ENCODE assay signal across 33 cellular contexts in genomic region chr7:114860196-114860595, GRCh38.
"Had no signal": no experiment of that assay in that cellular context is flagged by ENCODE, and none has a peak within 500 bp of the region (broad histone marks: within the 10 kb centered on the region; RNA-seq: fewer than 3 reads in every experiment).

No MANE protein-coding gene starts in this region.

- DNase-seq: activated B cell treated with CpG ODN at 0.5 μM for 24 hours; activated CD4-positive, alpha-beta memory T cell treated with anti-CD3 and anti-CD28 coated beads for 36 hours; activated CD4-positive, alpha-beta T cell treated with anti-CD3 and anti-CD28 coated beads for 4 hours; activated CD4-positive, alpha-beta T cell treated with anti-CD3 and anti-CD28 coated beads, Interleukin-2, amount 50 U/mL, for 1 hour; activated CD4-positive, CD25-positive, alpha-beta regulatory T cell treated with anti-CD3 and anti-CD28 coated beads, Interleukin-2, amount 50 U/mL, for 72 hours; activated CD8-positive, alpha-beta memory T cell treated with anti-CD3 and anti-CD28 coated beads, Interleukin-2, amount 50 U/mL, for 4 hours; activated effector memory CD4-positive, alpha-beta T cell treated with Interleukin-2 at 50 U/mL for 16 hours; activated naive CD4-positive, alpha-beta T cell treated with anti-CD3 and anti-CD28 coated beads, Interleukin-2, amount 10 ng/mL, durations not matched to agents 7 days and 5 days; activated naive CD8-positive, alpha-beta T cell treated with anti-CD3 and anti-CD28 coated beads, Interleukin-2, amount 50 U/mL, for 24 hours; activated T-cell treated with anti-CD3 and anti-CD28 coated beads for 4 hours; activated T-cell treated with anti-CD3 and anti-CD28 coated beads, Interleukin-2, amount 50 U/mL, for 4 hours; anterior cingulate cortex; IMR-90; NCI-H1092 treated with DMSO at 0.1 percent for 48 hours; NCI-H1417 treated with DMSO at 0.1 percent for 48 hours; NCI-H1694; NCI-H1930; NCI-H2081 treated with DMSO at 0.1 percent for 48 hours; NCI-H226; NCI-H446 treated with DMSO at 0.1 percent for 48 hours; NCI-H524; NCI-H69; NCI-H82; PC-9; SIG-M5; SW 1271; T-helper 1 cell; T-helper 2 cell; T-helper 9 cell had no signal

- ATAC-seq: activated naive CD8-positive, alpha-beta T cell treated with anti-CD3 and anti-CD28 coated beads, Interleukin-2, amount 50 U/mL, for 24 hours; activated T-cell treated with anti-CD3 and anti-CD28 coated beads, Interleukin-2, amount 50 U/mL, for 4 hours; K562; Right ventricle myocardium inferior had no signal

- FAIRE-seq: K562 had no signal

- H3K27ac ChIP-seq: cardiac muscle cell, PC-9, VCaP had no signal

- H3K4me3 ChIP-seq: cardiac muscle cell, K562, PC-9 had no signal
